ENCODE assay signal across 8 cellular contexts in the genomic region with DNA sequence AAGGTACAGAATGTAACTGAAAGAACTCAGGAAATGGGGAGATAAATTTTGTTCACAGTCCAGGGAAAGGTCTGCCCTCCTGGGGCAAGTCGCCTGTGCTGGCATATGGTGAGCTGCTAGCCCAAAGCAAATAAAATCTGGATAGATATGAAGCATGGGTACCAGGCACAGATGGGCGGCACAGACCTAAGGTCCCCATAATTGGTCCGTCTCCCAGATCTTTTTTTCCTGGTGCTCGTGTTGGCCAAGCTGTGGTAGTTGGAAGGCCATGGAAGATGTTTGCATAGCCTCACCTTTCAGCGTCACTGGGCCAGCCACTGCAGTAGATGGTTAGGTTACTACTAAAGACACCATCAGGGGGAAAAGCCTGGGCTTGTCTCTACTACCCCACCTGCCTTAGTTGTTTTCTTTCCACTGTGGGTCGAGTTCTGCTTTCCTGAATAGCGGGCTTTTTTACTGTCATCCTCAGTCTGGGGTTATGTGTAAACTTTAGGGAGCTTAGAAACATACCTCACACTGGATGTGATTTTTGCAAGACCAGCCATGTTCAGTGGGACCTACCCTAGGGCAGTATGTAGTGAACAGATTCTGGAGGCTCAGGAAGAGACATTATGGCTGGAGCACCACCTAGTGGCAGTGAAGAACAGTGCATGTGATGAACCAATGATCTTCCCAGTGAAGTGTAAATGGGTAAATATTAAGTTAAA. TPM values are rescaled to one million over a fixed set of nuclear protein-coding genes. Genes with fewer than 3 reads are reported as not detected.
DNase-seq lines count a peak whose midpoint lies in the region; ATAC-seq and TF ChIP-seq lines count a peak whose summit lies in the region.

No MANE protein-coding gene starts in this region.

- BruUV-seq in OCI-LY7 (replicated peaks; lab: Mats Ljungman, UMichigan): no TSS peak

- no peak overlapping the region; the same call in 1 of the 2 replicates for H2AFZ ChIP-seq in OCI-LY7 (ENCODE audit: low read length)

- no peak for TF ChIP-seq POLR2A in thyroid gland (IDR thresholded peaks at IDR 0.05)

- H3K27me3 ChIP-seq in thyroid gland: no peaks in the 10 kb centered on the region

- peak; percentile 99 for TF ChIP-seq CTCF in OCI-LY7 (conservative IDR thresholded peaks at IDR 0.05; ENCODE audit: low read length)
- peak; percentile 96 for TF ChIP-seq CTCF in epithelial cell of esophagus (IDR thresholded peaks at IDR 0.05; ENCODE audit: insufficient read depth, low read depth, low read length, missing control alignments)
- peak; percentile 78 to 96 (median 92) for TF ChIP-seq CTCF in thyroid gland (IDR thresholded peaks at IDR 0.05)

- H3K27ac Mint-ChIP-seq in naive B cell: no peak overlapping the region

- H3K9me3 ChIP-seq in OCI-LY7 (ENCODE audit: low read length): no peaks in the 10 kb centered on the region
- H3K9me3 ChIP-seq in thyroid gland: no peaks in the 10 kb centered on the region

- DNase-seq in COLO668 (lab: John Stamatoyannopoulos, UW; ENCODE audit: unreplicated experiment) (peak; percentile 29), OCI-LY7 (ENCODE audit: low spot score) (peak; percentile 81), activated T-cell treated with anti-CD3 and anti-CD28 coated beads for 1 hour (ENCODE audit: low read depth) (peak; percentile 57), epithelial cell of esophagus (ENCODE audit: low read depth) (peak; percentile 86), naive B cell (peak; percentile 62), thyroid gland (peak; percentile 61 to 71)

- H3K36me3 Mint-ChIP-seq in naive B cell: no peaks in the 10 kb centered on the region

- H3K27me3 Mint-ChIP-seq in naive B cell: no peaks in the 10 kb centered on the region

- intact Hi-C loops in OCI-LY7 (cut with micrococcal nuclease; ENCODE audit: unreplicated experiment): loop anchor here (1.0 to 5.0 kb wide), 5 partner anchors 65 to 879 kb away; partner anchors contain the start of gene ARSK
- intact Hi-C loops in thyroid gland (cut with DNase I): loop anchor here (5.0 kb wide), 1 partner anchor 184 kb away; no protein-coding TSS in a partner anchor

- no peaks in the 10 kb centered on the region for H3K9me3 Mint-ChIP-seq in naive B cell

- H3K27ac ChIP-seq in OCI-LY7 (ENCODE audit: low read depth, low read length, poor library complexity, severe bottlenecking) (no peak overlapping the region), thyroid gland (no peak overlapping the region)

- H3K4me2 ChIP-seq in OCI-LY7 (ENCODE audit: low read length): no peak overlapping the region

- H3K36me3 ChIP-seq in OCI-LY7 (ENCODE audit: insufficient read depth, low read length) (no peaks in the 10 kb centered on the region), thyroid gland (no peaks in the 10 kb centered on the region)

- ATAC-seq in GM19395 (IDR thresholded peaks at IDR 0.05; ENCODE audit: unreplicated experiment) (peak; percentile 73), HG03571 (IDR thresholded peaks at IDR 0.05; ENCODE audit: unreplicated experiment) (peak; percentile 54), naive B cell (ENCODE audit: low read depth in 2 of 2) (peak; percentile 66 to 74)

- H3K4me3 ChIP-seq in OCI-LY7 (ENCODE audit: low read depth, low read length, poor library complexity, severe bottlenecking) (no peak overlapping the region), epithelial cell of esophagus (ENCODE audit: low read length) (no peak overlapping the region), thyroid gland (replicated peaks in 1 of 3) (no peak overlapping the region)

- H3K4me1 ChIP-seq in OCI-LY7 (ENCODE audit: insufficient read depth, low read length, poor library complexity, severe bottlenecking) (peaks cover 6% of the 10 kb centered on the region), thyroid gland (peaks cover 8 to 24% of the 10 kb centered on the region in 2 donors)

- H3K79me2 ChIP-seq in OCI-LY7 (ENCODE audit: insufficient read depth, low read depth, low read length): no peaks in the 10 kb centered on the region

- POLR2A ChIA-PET in OCI-LY7 (lab: Charles Lee): interaction anchor here (0.7 to 3.7 kb wide), 4 partner anchors 63 to 76 kb away, joined by 3 to 11 read pairs (median 4); no protein-coding TSS in a partner anchor

- peaks cover 11 to 14% (median 12%) of the 10 kb centered on the region in 3 donors for H3K4me1 Mint-ChIP-seq in naive B cell

- WGBS in thyroid gland, 2 donors: 70 to 73% methylated on average over 7 of the region's 7 CpGs

- no peaks in the 10 kb centered on the region for H4K20me1 ChIP-seq in OCI-LY7 (ENCODE audit: insufficient read depth, low read length)

- no peaks in the 10 kb centered on the region for H3K9me2 ChIP-seq in OCI-LY7 (ENCODE audit: insufficient read depth, low read length)

- CTCF ChIA-PET in OCI-LY7 (lab: Charles Lee; ENCODE audit: unreplicated experiment): interaction anchor here (1.2 kb wide), 1 partner anchor 66 kb away, joined by 5 read pairs; no protein-coding TSS in a partner anchor

- no peak overlapping the region for H3K4me3 Mint-ChIP-seq in naive B cell

RNA-seq across cellular contexts. Expression of gene GLRX, which starts 24.2 kb away (rescaled TPM):
- 26.7 and 80.5 TPM in 2 replicates for total RNA-seq in OCI-LY7 (2014; rRNA removed; shearing (Covaris generic))
- total RNA-seq in OCI-LY7 (2022) (49.3 and 52.9 TPM in 2 replicates), thyroid gland (10 to 100 TPM; 30.1 to 68.7 (median 37.7) TPM)
- polyA plus RNA-seq in naive B cell (ENCODE audit: low read depth in 6 of 6): 100 to 1,000 TPM in 1 of 6 donors, 10 to 100 TPM in 5; 57.4 to 104 (median 77.4) TPM

Comparison
In these comparisons a context has a peak if more than half of its experiments do, and no peak if none do; other contexts are left out.
1. DNase-seq: peak in every context shown above with its lines; median percentile 86 in epithelial cell of esophagus; 81 in OCI-LY7; 66 in thyroid gland; 62 in naive B cell; 57 in activated T-cell treated with anti-CD3 and anti-CD28 coated beads for 1 hour; 29 in COLO668.